ENCODE assay signal across 10 cellular contexts in genomic region chr2:54502731-54503130, GRCh38.
"Had no signal": no experiment of that assay in that cellular context is flagged by ENCODE, and none has a peak within 500 bp of the region (broad histone marks: within the 10 kb centered on the region; RNA-seq: fewer than 3 reads in every experiment).

No MANE protein-coding gene starts in this region.

- ATAC-seq: gastrocnemius medialis had no signal

- H3K9me3 ChIP-seq: gastrocnemius medialis, thoracic aorta, uterus had no signal

- DNase-seq: activated CD4-positive, CD25-positive, alpha-beta regulatory T cell treated with anti-CD3 and anti-CD28 coated beads, Interleukin-2, amount 50 U/mL, for 72 hours; activated naive CD4-positive, alpha-beta T cell; activated T-cell treated with anti-CD3 and anti-CD28 coated beads for 4 hours; brain microvascular endothelial cell; gastrocnemius medialis; mesenchymal stem cell; uterus had no signal

- H3K4me3 ChIP-seq: gastrocnemius medialis, thoracic aorta, uterus had no signal

- H3K27me3 ChIP-seq: brain microvascular endothelial cell, gastrocnemius medialis, uterus had no signal

- H3K36me3 ChIP-seq: brain microvascular endothelial cell, gastrocnemius medialis, thoracic aorta, uterus had no signal

- FAIRE-seq: islet of Langerhans, small intestine had no signal

- H3K27ac ChIP-seq: brain microvascular endothelial cell, thoracic aorta had no signal
